Comparison of ENCODE assay signal across 1 cellular context in the genomic region with DNA sequence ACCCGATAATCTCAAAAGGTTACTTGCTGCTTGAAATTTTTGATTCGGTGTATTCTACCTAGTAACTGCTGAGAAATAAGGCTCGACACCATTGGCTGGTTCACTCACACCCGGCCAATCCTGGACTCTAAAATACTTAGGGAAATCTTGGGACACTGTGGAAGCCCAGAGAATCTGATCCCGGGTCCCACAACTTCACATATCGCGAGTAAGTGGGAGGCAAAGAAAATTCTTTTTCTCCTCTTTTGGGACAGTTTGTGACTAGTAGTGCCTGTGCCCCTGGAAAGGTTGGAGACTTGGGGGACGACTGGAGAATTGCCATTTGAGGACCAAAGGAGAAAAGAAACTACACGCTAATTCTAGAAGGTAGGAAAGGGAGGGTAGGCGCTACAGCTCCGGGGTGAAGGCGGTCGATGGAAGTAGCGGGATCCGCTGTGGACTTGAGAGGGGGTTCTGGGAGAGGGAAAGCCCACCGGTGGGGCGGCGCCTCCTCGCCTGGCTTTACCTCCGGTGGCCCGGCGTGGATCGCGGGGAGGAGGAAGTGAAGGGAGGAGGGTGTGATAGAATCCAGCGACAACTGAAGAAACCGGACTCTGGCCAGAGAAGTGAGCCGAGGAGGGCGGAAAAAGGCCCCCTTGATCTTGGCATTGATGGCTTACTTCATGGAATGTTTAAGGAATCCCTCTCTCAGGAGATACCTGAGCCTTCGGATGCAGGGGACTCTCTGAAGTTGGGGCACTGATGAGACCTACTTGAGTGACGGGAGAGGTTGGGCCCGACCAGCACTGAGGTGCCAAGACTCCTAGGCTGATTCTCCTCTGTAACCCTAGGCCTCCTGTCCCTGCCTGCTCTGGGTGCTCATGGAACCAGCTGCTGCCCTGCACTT.
TF ChIP-seq lines count a peak whose summit lies in the region.

No MANE protein-coding gene starts in this region.

TF ChIP-seq in K562, 482 proteins besides CTCF, POLR2A, EP300 and RAD21 (continued from another document and continues in another):
- TF ChIP-seq, protein P1, sequence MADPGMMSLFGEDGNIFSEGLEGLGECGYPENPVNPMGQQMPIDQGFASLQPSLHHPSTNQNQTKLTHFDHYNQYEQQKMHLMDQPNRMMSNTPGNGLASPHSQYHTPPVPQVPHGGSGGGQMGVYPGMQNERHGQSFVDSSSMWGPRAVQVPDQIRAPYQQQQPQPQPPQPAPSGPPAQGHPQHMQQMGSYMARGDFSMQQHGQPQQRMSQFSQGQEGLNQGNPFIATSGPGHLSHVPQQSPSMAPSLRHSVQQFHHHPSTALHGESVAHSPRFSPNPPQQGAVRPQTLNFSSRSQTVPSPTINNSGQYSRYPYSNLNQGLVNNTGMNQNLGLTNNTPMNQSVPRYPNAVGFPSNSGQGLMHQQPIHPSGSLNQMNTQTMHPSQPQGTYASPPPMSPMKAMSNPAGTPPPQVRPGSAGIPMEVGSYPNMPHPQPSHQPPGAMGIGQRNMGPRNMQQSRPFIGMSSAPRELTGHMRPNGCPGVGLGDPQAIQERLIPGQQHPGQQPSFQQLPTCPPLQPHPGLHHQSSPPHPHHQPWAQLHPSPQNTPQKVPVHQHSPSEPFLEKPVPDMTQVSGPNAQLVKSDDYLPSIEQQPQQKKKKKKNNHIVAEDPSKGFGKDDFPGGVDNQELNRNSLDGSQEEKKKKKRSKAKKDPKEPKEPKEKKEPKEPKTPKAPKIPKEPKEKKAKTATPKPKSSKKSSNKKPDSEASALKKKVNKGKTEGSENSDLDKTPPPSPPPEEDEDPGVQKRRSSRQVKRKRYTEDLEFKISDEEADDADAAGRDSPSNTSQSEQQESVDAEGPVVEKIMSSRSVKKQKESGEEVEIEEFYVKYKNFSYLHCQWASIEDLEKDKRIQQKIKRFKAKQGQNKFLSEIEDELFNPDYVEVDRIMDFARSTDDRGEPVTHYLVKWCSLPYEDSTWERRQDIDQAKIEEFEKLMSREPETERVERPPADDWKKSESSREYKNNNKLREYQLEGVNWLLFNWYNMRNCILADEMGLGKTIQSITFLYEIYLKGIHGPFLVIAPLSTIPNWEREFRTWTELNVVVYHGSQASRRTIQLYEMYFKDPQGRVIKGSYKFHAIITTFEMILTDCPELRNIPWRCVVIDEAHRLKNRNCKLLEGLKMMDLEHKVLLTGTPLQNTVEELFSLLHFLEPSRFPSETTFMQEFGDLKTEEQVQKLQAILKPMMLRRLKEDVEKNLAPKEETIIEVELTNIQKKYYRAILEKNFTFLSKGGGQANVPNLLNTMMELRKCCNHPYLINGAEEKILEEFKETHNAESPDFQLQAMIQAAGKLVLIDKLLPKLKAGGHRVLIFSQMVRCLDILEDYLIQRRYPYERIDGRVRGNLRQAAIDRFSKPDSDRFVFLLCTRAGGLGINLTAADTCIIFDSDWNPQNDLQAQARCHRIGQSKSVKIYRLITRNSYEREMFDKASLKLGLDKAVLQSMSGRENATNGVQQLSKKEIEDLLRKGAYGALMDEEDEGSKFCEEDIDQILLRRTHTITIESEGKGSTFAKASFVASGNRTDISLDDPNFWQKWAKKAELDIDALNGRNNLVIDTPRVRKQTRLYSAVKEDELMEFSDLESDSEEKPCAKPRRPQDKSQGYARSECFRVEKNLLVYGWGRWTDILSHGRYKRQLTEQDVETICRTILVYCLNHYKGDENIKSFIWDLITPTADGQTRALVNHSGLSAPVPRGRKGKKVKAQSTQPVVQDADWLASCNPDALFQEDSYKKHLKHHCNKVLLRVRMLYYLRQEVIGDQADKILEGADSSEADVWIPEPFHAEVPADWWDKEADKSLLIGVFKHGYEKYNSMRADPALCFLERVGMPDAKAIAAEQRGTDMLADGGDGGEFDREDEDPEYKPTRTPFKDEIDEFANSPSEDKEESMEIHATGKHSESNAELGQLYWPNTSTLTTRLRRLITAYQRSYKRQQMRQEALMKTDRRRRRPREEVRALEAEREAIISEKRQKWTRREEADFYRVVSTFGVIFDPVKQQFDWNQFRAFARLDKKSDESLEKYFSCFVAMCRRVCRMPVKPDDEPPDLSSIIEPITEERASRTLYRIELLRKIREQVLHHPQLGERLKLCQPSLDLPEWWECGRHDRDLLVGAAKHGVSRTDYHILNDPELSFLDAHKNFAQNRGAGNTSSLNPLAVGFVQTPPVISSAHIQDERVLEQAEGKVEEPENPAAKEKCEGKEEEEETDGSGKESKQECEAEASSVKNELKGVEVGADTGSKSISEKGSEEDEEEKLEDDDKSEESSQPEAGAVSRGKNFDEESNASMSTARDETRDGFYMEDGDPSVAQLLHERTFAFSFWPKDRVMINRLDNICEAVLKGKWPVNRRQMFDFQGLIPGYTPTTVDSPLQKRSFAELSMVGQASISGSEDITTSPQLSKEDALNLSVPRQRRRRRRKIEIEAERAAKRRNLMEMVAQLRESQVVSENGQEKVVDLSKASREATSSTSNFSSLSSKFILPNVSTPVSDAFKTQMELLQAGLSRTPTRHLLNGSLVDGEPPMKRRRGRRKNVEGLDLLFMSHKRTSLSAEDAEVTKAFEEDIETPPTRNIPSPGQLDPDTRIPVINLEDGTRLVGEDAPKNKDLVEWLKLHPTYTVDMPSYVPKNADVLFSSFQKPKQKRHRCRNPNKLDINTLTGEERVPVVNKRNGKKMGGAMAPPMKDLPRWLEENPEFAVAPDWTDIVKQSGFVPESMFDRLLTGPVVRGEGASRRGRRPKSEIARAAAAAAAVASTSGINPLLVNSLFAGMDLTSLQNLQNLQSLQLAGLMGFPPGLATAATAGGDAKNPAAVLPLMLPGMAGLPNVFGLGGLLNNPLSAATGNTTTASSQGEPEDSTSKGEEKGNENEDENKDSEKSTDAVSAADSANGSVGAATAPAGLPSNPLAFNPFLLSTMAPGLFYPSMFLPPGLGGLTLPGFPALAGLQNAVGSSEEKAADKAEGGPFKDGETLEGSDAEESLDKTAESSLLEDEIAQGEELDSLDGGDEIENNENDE (IDR thresholded peaks at IDR 0.05; ENCODE audit: low read depth, low read length) = no peak
- TF ChIP-seq ZNF431 (CRISPR knock-in tag; IDR thresholded peaks at IDR 0.05) (peak; percentile 24; the same call in 1 of the 2 replicates), BCOR (IDR thresholded peaks at IDR 0.05) (0 out of 2 replicates have a peak, but pooled peaks have one; percentile 21), HLTF (IDR thresholded peaks at IDR 0.05) (peak; percentile 89), EP400 (IDR thresholded peaks at IDR 0.05) (peak; percentile 67), NFRKB (IDR thresholded peaks at IDR 0.05; ENCODE audit: low read depth) (0 out of 2 replicates have a peak, but pooled peaks have one; percentile 40), ZNF175 (CRISPR knock-in tag; IDR thresholded peaks at IDR 0.05; ENCODE audit: low read depth) (no peak), TRIM24 (IDR thresholded peaks at IDR 0.05) (peak in 1 of 2 experiments; percentile 37; a peak in 1 of 4 replicates), PURB (CRISPR knock-in tag; IDR thresholded peaks at IDR 0.05; ENCODE audit: low read depth) (no peak), GTF2E2 (tag; IDR thresholded peaks at IDR 0.05) (no peak), FOS (IDR thresholded peaks at IDR 0.05; ENCODE audit: extremely low read depth, insufficient read length) (peak; percentile 87), NFYB (IDR thresholded peaks at IDR 0.05; ENCODE audit: extremely low read depth, insufficient read length) (peak; percentile 50), TAL1 (IDR thresholded peaks at IDR 0.05) (no peak), TBP (optimal IDR thresholded peaks at IDR 0.05; ENCODE audit: low read depth, low read length) (peak; percentile 32), PHF20 (IDR thresholded peaks at IDR 0.05; ENCODE audit: partially characterized antibody) (peak; percentile 33), CREB1 (IDR thresholded peaks at IDR 0.05) (peak; percentile 88), CREB1 (CRISPR knock-in tag; IDR thresholded peaks at IDR 0.05) (peak; percentile 85), ARNT (IDR thresholded peaks at IDR 0.05) (peak; percentile 15 to 61; a peak in 1 of 4 replicates)
- TF ChIP-seq, protein P2, sequence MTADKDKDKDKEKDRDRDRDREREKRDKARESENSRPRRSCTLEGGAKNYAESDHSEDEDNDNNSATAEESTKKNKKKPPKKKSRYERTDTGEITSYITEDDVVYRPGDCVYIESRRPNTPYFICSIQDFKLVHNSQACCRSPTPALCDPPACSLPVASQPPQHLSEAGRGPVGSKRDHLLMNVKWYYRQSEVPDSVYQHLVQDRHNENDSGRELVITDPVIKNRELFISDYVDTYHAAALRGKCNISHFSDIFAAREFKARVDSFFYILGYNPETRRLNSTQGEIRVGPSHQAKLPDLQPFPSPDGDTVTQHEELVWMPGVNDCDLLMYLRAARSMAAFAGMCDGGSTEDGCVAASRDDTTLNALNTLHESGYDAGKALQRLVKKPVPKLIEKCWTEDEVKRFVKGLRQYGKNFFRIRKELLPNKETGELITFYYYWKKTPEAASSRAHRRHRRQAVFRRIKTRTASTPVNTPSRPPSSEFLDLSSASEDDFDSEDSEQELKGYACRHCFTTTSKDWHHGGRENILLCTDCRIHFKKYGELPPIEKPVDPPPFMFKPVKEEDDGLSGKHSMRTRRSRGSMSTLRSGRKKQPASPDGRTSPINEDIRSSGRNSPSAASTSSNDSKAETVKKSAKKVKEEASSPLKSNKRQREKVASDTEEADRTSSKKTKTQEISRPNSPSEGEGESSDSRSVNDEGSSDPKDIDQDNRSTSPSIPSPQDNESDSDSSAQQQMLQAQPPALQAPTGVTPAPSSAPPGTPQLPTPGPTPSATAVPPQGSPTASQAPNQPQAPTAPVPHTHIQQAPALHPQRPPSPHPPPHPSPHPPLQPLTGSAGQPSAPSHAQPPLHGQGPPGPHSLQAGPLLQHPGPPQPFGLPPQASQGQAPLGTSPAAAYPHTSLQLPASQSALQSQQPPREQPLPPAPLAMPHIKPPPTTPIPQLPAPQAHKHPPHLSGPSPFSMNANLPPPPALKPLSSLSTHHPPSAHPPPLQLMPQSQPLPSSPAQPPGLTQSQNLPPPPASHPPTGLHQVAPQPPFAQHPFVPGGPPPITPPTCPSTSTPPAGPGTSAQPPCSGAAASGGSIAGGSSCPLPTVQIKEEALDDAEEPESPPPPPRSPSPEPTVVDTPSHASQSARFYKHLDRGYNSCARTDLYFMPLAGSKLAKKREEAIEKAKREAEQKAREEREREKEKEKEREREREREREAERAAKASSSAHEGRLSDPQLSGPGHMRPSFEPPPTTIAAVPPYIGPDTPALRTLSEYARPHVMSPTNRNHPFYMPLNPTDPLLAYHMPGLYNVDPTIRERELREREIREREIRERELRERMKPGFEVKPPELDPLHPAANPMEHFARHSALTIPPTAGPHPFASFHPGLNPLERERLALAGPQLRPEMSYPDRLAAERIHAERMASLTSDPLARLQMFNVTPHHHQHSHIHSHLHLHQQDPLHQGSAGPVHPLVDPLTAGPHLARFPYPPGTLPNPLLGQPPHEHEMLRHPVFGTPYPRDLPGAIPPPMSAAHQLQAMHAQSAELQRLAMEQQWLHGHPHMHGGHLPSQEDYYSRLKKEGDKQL (CRISPR knock-in tag; IDR thresholded peaks at IDR 0.05; ENCODE audit: borderline replicate concordance) = no peak
- TF ChIP-seq, protein P3, sequence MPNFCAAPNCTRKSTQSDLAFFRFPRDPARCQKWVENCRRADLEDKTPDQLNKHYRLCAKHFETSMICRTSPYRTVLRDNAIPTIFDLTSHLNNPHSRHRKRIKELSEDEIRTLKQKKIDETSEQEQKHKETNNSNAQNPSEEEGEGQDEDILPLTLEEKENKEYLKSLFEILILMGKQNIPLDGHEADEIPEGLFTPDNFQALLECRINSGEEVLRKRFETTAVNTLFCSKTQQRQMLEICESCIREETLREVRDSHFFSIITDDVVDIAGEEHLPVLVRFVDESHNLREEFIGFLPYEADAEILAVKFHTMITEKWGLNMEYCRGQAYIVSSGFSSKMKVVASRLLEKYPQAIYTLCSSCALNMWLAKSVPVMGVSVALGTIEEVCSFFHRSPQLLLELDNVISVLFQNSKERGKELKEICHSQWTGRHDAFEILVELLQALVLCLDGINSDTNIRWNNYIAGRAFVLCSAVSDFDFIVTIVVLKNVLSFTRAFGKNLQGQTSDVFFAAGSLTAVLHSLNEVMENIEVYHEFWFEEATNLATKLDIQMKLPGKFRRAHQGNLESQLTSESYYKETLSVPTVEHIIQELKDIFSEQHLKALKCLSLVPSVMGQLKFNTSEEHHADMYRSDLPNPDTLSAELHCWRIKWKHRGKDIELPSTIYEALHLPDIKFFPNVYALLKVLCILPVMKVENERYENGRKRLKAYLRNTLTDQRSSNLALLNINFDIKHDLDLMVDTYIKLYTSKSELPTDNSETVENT (CRISPR knock-in tag; IDR thresholded peaks at IDR 0.05) = no peak
- TF ChIP-seq, protein P4, sequence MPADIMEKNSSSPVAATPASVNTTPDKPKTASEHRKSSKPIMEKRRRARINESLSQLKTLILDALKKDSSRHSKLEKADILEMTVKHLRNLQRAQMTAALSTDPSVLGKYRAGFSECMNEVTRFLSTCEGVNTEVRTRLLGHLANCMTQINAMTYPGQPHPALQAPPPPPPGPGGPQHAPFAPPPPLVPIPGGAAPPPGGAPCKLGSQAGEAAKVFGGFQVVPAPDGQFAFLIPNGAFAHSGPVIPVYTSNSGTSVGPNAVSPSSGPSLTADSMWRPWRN (IDR thresholded peaks at IDR 0.05; ENCODE audit: low read depth) = 0 out of 2 replicates have a peak, but pooled peaks have one; percentile 33
- TF ChIP-seq, protein P5, sequence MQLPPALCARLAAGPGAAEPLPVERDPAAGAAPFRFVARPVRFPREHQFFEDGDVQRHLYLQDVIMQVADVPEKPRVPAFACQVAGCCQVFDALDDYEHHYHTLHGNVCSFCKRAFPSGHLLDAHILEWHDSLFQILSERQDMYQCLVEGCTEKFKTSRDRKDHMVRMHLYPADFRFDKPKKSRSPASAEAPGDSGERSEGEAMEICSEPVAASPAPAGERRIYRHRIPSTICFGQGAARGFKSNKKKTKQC (CRISPR knock-in tag; IDR thresholded peaks at IDR 0.05) = 0 out of 2 replicates have a peak, but pooled peaks have one; percentile 52
- TF ChIP-seq, protein P6, sequence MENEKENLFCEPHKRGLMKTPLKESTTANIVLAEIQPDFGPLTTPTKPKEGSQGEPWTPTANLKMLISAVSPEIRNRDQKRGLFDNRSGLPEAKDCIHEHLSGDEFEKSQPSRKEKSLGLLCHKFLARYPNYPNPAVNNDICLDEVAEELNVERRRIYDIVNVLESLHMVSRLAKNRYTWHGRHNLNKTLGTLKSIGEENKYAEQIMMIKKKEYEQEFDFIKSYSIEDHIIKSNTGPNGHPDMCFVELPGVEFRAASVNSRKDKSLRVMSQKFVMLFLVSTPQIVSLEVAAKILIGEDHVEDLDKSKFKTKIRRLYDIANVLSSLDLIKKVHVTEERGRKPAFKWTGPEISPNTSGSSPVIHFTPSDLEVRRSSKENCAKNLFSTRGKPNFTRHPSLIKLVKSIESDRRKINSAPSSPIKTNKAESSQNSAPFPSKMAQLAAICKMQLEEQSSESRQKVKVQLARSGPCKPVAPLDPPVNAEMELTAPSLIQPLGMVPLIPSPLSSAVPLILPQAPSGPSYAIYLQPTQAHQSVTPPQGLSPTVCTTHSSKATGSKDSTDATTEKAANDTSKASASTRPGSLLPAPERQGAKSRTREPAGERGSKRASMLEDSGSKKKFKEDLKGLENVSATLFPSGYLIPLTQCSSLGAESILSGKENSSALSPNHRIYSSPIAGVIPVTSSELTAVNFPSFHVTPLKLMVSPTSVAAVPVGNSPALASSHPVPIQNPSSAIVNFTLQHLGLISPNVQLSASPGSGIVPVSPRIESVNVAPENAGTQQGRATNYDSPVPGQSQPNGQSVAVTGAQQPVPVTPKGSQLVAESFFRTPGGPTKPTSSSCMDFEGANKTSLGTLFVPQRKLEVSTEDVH (IDR thresholded peaks at IDR 0.05; ENCODE audit: low read depth, partially characterized antibody) = no peak
- TF ChIP-seq, protein P7, sequence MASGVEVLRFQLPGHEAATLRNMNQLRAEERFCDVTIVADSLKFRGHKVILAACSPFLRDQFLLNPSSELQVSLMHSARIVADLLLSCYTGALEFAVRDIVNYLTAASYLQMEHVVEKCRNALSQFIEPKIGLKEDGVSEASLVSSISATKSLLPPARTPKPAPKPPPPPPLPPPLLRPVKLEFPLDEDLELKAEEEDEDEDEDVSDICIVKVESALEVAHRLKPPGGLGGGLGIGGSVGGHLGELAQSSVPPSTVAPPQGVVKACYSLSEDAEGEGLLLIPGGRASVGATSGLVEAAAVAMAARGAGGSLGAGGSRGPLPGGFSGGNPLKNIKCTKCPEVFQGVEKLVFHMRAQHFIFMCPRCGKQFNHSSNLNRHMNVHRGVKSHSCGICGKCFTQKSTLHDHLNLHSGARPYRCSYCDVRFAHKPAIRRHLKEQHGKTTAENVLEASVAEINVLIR (CRISPR knock-in tag; IDR thresholded peaks at IDR 0.05) = 0 out of 2 replicates have a peak, but pooled peaks have one; percentile 35
